ENCODE assay signal across 1 cellular context in the genomic region with DNA sequence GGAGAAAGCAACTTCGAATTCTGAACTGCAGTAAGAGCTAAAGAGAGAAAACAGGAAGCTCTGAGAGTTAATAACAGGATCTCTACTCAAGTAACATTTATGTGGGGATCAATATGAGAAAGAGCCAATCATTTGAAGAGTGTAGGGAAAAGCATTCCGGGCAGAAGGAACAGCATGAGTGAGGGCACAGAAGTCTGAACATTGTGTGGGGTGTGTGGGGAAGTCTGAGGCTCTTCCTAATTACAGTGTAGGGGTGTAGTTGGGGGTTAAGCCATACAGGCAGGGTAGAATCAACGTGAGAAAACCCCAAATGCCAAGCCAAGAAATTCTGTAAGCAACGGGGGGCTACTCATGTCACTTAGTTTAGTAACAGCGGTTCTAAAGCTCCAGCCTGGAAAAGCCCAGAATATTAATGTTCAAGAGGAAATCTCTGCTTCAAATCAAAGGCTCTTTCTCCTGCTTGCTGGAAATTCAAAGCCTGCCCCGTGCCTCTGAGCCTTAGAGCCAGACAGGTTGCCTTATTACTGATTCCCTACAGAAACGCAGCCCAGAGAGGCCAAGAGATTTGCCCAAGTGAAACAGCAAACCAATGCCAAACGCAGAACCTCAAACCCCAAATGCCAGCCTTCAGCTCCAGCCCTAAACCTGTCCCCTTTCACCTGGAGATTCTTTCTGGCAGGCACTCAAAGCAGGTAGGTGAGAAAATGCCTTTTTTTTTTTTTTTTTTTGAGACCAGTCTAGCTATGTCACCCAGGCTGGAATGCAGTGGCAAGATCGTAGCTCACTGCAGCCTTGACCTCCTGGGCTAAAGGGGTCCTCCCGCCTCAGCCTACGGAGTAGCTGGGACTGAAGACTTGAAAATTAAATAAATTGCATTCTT.
TF ChIP-seq lines count a peak whose summit lies in the region.

No MANE protein-coding gene starts in this region.

TF ChIP-seq in WTC11, 78 proteins besides CTCF, POLR2A, EP300 and RAD21 (continued from another document):
- TF ChIP-seq ETV6 (CRISPR knock-in tag; IDR thresholded peaks at IDR 0.05) (no peak), GABPB1 (CRISPR knock-in tag; IDR thresholded peaks at IDR 0.05) (no peak)
